In genomic region chr10:15859531-15859864, GRCh38 we compare ENCODE assay signal across 8 cellular contexts. TPM values are rescaled to one million over a fixed set of nuclear protein-coding genes. Genes with fewer than 3 reads are reported as not detected.
DNase-seq lines count a peak whose midpoint lies in the region; ATAC-seq and TF ChIP-seq lines count a peak whose summit lies in the region.

No MANE protein-coding gene starts in this region.

- CTCF ChIA-PET in Panc1 (lab: Charles Lee) = no interaction called here

- H4K8ac ChIP-seq in trophoblast cell (ENCODE audit: low read depth, low read length) = peak overlapping the region; percentile 88

- H2BK5ac ChIP-seq in trophoblast cell (ENCODE audit: low read depth, low read length, poor library complexity) = no peak overlapping the region

- peaks cover 4% of the 10 kb centered on the region for H3K79me1 ChIP-seq in trophoblast cell (ENCODE audit: low read length)

- ATAC-seq in Panc1 = peak; percentile 52

- no TSS peak for BruUV-seq in Panc1 (replicated peaks; lab: Mats Ljungman, UMichigan)

- no peak overlapping the region for H2BK120ac ChIP-seq in trophoblast cell (ENCODE audit: insufficient read depth, low read length, poor library complexity)

- H3K18ac ChIP-seq in trophoblast cell (ENCODE audit: low read length) = no peak overlapping the region

- H3K79me2 ChIP-seq in DOHH2 (ENCODE audit: control insufficient read depth, low read length) (peaks cover 62% of the 10 kb centered on the region), trophoblast cell (ENCODE audit: control insufficient read depth, insufficient read depth, low read length, poor library complexity) (peaks cover 3% of the 10 kb centered on the region)

- peak overlapping the region; percentile 30 for H3K4ac ChIP-seq in trophoblast cell (ENCODE audit: low read depth, low read length)

- intact Hi-C loops in Panc1 (cut with micrococcal nuclease; ENCODE audit: unreplicated experiment) = no loop called here
- intact Hi-C loops in esophagus muscularis mucosa (cut with DNase I) = no loop called here

- TF ChIP-seq CTCF in DOHH2 (IDR thresholded peaks at IDR 0.05; ENCODE audit: low read depth, low read length, poor library complexity, severe bottlenecking) (no peak), Panc1 (IDR thresholded peaks at IDR 0.05) (no peak), esophagus muscularis mucosa (IDR thresholded peaks at IDR 0.05) (no peak)

- H3K9me2 ChIP-seq in DOHH2 (replicated peaks; ENCODE audit: control insufficient read depth, low read length) = no peaks in the 10 kb centered on the region

- DNase-seq in Panc1 (ENCODE audit: low read depth, low spot score) (no peak), esophagus muscularis mucosa (ENCODE audit: extremely low spot score) (no peak), trophoblast cell (no peak), G401 (ENCODE audit: low spot score) (no peak), DMS 273 (lab: John Stamatoyannopoulos, UW; ENCODE audit: unreplicated experiment) (no peak), anterior cingulate cortex (lab: John Stamatoyannopoulos, UW) (no peak), GM19238 (ENCODE audit: insufficient read length, low spot score) (no peak)

- peak overlapping the region; percentile 92 for H3K4me2 ChIP-seq in DOHH2 (ENCODE audit: low read length)
- H3K4me2 ChIP-seq in trophoblast cell (ENCODE audit: low read length) = peak overlapping the region; percentile 94

- WGBS in esophagus muscularis mucosa = 16% methylated on average over 7 of the region's 7 CpGs
- no CpG with 5 or more reads among the region's 7 CpGs for WGBS in trophoblast cell (ENCODE audit: extremely low coverage, insufficient coverage, insufficient read length)

- H3K27ac ChIP-seq in DOHH2 (ENCODE audit: low read depth, low read length) = peak overlapping the region; percentile 65
- H3K27ac ChIP-seq in Panc1 (ENCODE audit: low read length) = peak overlapping the region; percentile 88
- H3K27ac ChIP-seq in esophagus muscularis mucosa (replicated peaks in 1 of 4) = peak overlapping the region; percentile 74 to 82 (median 79)
- no peak overlapping the region for H3K27ac ChIP-seq in trophoblast cell (ENCODE audit: low read depth, low read length)

- no peak for TF ChIP-seq EP300 in esophagus muscularis mucosa (IDR thresholded peaks at IDR 0.05)

- peak overlapping the region; percentile 61 for H3K9ac ChIP-seq in trophoblast cell (ENCODE audit: low read length)

- peaks cover 3% of the 10 kb centered on the region; the same call in 1 of the 2 replicates for H3F3A ChIP-seq in DOHH2 (ENCODE audit: control insufficient read depth, insufficient read depth)

- peaks cover 15% of the 10 kb centered on the region for H3K36me3 ChIP-seq in DOHH2 (ENCODE audit: control insufficient read depth, low read length)
- H3K36me3 ChIP-seq in Panc1 (ENCODE audit: control insufficient read depth, insufficient read depth, low read length) = no peaks in the 10 kb centered on the region
- H3K36me3 ChIP-seq in esophagus muscularis mucosa = no peaks in the 10 kb centered on the region
- H3K36me3 ChIP-seq in trophoblast cell (ENCODE audit: control insufficient read depth in 1 of 2, insufficient read depth in 2 of 2, low read length in 2 of 2) = no peaks in the 10 kb centered on the region

- no peak overlapping the region for H2AK5ac ChIP-seq in trophoblast cell (ENCODE audit: low read length)

- peaks cover 3% of the 10 kb centered on the region; the same call in 1 of the 2 replicates for H4K20me1 ChIP-seq in DOHH2 (ENCODE audit: control insufficient read depth, insufficient read depth, low read depth, low read length)

- H4K91ac ChIP-seq in trophoblast cell (ENCODE audit: low read depth, low read length) = no peak overlapping the region

- no peak overlapping the region for H2BK12ac ChIP-seq in trophoblast cell (ENCODE audit: low read length)

- H3K4me3 ChIP-seq in DOHH2 (ENCODE audit: low read length) (peak overlapping the region; percentile 79), Panc1 (ENCODE audit: low read depth in 2 of 2, low read length in 2 of 2) (peak overlapping the region; percentile 84 to 90), esophagus muscularis mucosa (peak overlapping the region; percentile 75 to 97 (median 90)), trophoblast cell (ENCODE audit: low read depth, low read length) (peak overlapping the region; percentile 93)

- H3K23ac ChIP-seq in trophoblast cell (ENCODE audit: low read length) = no peak overlapping the region

- no peak overlapping the region for H2AFZ ChIP-seq in trophoblast cell (ENCODE audit: insufficient read depth, low read length, poor library complexity)

- H3K4me1 ChIP-seq in DOHH2 (ENCODE audit: control insufficient read depth, low read length) (peaks cover 25% of the 10 kb centered on the region), Panc1 (ENCODE audit: control insufficient read depth, insufficient read depth, low read length) (peaks cover 18% of the 10 kb centered on the region), esophagus muscularis mucosa (peaks cover 33 to 49% (median 38%) of the 10 kb centered on the region in 4 donors), trophoblast cell (ENCODE audit: control insufficient read depth in 1 of 2, insufficient read depth in 2 of 2, low read length in 2 of 2) (peaks cover 0 to 2% of the 10 kb centered on the region in 2 experiments)

- no peak overlapping the region for H4K12ac ChIP-seq in trophoblast cell (ENCODE audit: low read depth, low read length)

- no peaks in the 10 kb centered on the region for H3K27me3 ChIP-seq in DOHH2 (ENCODE audit: control insufficient read depth, low read length)
- peaks cover 3% of the 10 kb centered on the region; the same call in 1 of the 2 replicates for H3K27me3 ChIP-seq in Panc1 (ENCODE audit: control insufficient read depth, insufficient read depth, low read length)
- peaks cover 0 to 3% (median 0%) of the 10 kb centered on the region in 4 donors for H3K27me3 ChIP-seq in esophagus muscularis mucosa
- no peaks in the 10 kb centered on the region for H3K27me3 ChIP-seq in trophoblast cell (ENCODE audit: insufficient read depth, low read length)

- H3K14ac ChIP-seq in trophoblast cell (ENCODE audit: low read length) = no peak overlapping the region

- in situ Hi-C loops in Panc1 (cut with HindIII; ENCODE audit: low pct_unique_long_range_greater_than_20kb, low sequenced_read_pairs) (no loop called here), G401 (cut with HindIII; ENCODE audit: low sequenced_read_pairs) (no loop called here)

- H3K9me3 ChIP-seq in DOHH2 (ENCODE audit: control insufficient read depth, insufficient read depth, low read length) (no peaks in the 10 kb centered on the region), Panc1 (ENCODE audit: control insufficient read depth, insufficient read depth, low read depth, low read length) (peaks cover 3% of the 10 kb centered on the region; the same call in 1 of the 2 replicates), esophagus muscularis mucosa (no peaks in the 10 kb centered on the region), trophoblast cell (ENCODE audit: insufficient read depth, low read depth, low read length) (peaks cover 2% of the 10 kb centered on the region)

- TF ChIP-seq POLR2A in esophagus muscularis mucosa (IDR thresholded peaks at IDR 0.05; ENCODE audit: low read depth) = no peak

- POLR2A ChIA-PET in Panc1 (lab: Charles Lee) = interaction anchor here (0.6 kb wide), 1 partner anchor 895 kb away, joined by 3 read pairs; no protein-coding TSS in a partner anchor

RNA-seq across cellular contexts. Expression of gene MINDY3, which starts 0.8 kb away (rescaled TPM):
- total RNA-seq in Panc1 (2021; ENCODE audit: unreplicated experiment) (10.4 TPM), esophagus muscularis mucosa (10 to 100 TPM; 23.8 to 34.3 (median 28.4) TPM)
- polyA plus RNA-seq in Panc1 (2012; ENCODE audit: insufficient read length) = 4.8 TPM
- polyA plus RNA-seq in trophoblast cell (2013) = 13.4 and 13.8 TPM in 2 replicates
- total RNA-seq in G401 (2014; rRNA removed; shearing (Covaris generic)) = 13.9 and 23.3 TPM in 2 replicates
